Comparison of ENCODE assay signal across 1 cellular context in genomic region chr19:13150919-13151604, GRCh38.
TF ChIP-seq lines count a peak whose summit lies in the region.

No MANE protein-coding gene starts in this region.

TF ChIP-seq in HepG2, 621 proteins besides CTCF, POLR2A, EP300 and RAD21 (continues in another document):
- no peak for TF ChIP-seq ZNF280D (CRISPR knock-in tag; IDR thresholded peaks at IDR 0.05)
- TF ChIP-seq XRCC5 (optimal IDR thresholded peaks at IDR 0.05; ENCODE audit: low read length): no peak
- TF ChIP-seq JARID2 (CRISPR knock-in tag; IDR thresholded peaks at IDR 0.05; ENCODE audit: insufficient replicate concordance): peak; percentile 17
- no peak for TF ChIP-seq ZNF770 (CRISPR knock-in tag; IDR thresholded peaks at IDR 0.05)
- TF ChIP-seq DNMT3B (CRISPR knock-in tag; conservative IDR thresholded peaks at IDR 0.05): no peak
- TF ChIP-seq CREBL2 (CRISPR knock-in tag; IDR thresholded peaks at IDR 0.05; ENCODE audit: borderline replicate concordance): no peak
- TF ChIP-seq ZNF639 (CRISPR knock-in tag; conservative IDR thresholded peaks at IDR 0.05): no peak
- no peak for TF ChIP-seq ZNF232 (CRISPR knock-in tag; IDR thresholded peaks at IDR 0.05; ENCODE audit: borderline replicate concordance)
- no peak for TF ChIP-seq KLF16 (CRISPR knock-in tag; IDR thresholded peaks at IDR 0.05)
- TF ChIP-seq ZFP36L1 (CRISPR knock-in tag; IDR thresholded peaks at IDR 0.05): 0 out of 2 replicates have a peak, but pooled peaks have one; percentile 7
- no peak for TF ChIP-seq ZNF660 (CRISPR knock-in tag; IDR thresholded peaks at IDR 0.05; ENCODE audit: borderline replicate concordance, low read depth)
- TF ChIP-seq RBM22 (optimal IDR thresholded peaks at IDR 0.05; ENCODE audit: low read length): no peak
- TF ChIP-seq TRIM22 (IDR thresholded peaks at IDR 0.05): no peak
- no peak for TF ChIP-seq ZNF331 (CRISPR knock-in tag; IDR thresholded peaks at IDR 0.05)
- 0 out of 2 replicates have a peak, but pooled peaks have one; percentile 35 for TF ChIP-seq MAZ (IDR thresholded peaks at IDR 0.05; ENCODE audit: borderline replicate concordance, low read depth, low read length)
- no peak for TF ChIP-seq MAZ (CRISPR knock-in tag; IDR thresholded peaks at IDR 0.05; ENCODE audit: low read depth)
- no peak for TF ChIP-seq ZNF546 (CRISPR knock-in tag; conservative IDR thresholded peaks at IDR 0.05)
- 0 out of 2 replicates have a peak, but pooled peaks have one; percentile 25 for TF ChIP-seq MEF2D (CRISPR knock-in tag; IDR thresholded peaks at IDR 0.05)
- no peak for TF ChIP-seq ZBTB38 (CRISPR knock-in tag; IDR thresholded peaks at IDR 0.05)
- no peak for TF ChIP-seq YY1 (IDR thresholded peaks at IDR 0.05; ENCODE audit: insufficient read depth, insufficient replicate concordance, low read depth, low read length)
- TF ChIP-seq ZNF18 (CRISPR knock-in tag; IDR thresholded peaks at IDR 0.05; ENCODE audit: insufficient replicate concordance): peak; percentile 22
- TF ChIP-seq REST (IDR thresholded peaks at IDR 0.05; ENCODE audit: borderline replicate concordance in 1 of 2, low read depth in 1 of 2, low read length in 2 of 2): no peak
- TF ChIP-seq POLR2G (IDR thresholded peaks at IDR 0.05; ENCODE audit: low read depth, low read length): peak; percentile 11; the same call in 1 of the 2 replicates
- no peak for TF ChIP-seq ARID2 (CRISPR knock-in tag; IDR thresholded peaks at IDR 0.05; ENCODE audit: borderline replicate concordance)
- TF ChIP-seq SIX1 (CRISPR knock-in tag; IDR thresholded peaks at IDR 0.05; ENCODE audit: borderline replicate concordance): no peak
- TF ChIP-seq ZNF20 (CRISPR knock-in tag; IDR thresholded peaks at IDR 0.05): no peak
- no peak for TF ChIP-seq GTF3A (CRISPR knock-in tag; conservative IDR thresholded peaks at IDR 0.05)
- no peak for TF ChIP-seq TARDBP (CRISPR knock-in tag; IDR thresholded peaks at IDR 0.05)
- peak; percentile 45 for TF ChIP-seq AGO2 (optimal IDR thresholded peaks at IDR 0.05; ENCODE audit: low read depth, low read length)
- TF ChIP-seq SYNCRIP (IDR thresholded peaks at IDR 0.05; ENCODE audit: insufficient read depth, low read depth, low read length): no peak
- TF ChIP-seq HOXD1 (CRISPR knock-in tag; IDR thresholded peaks at IDR 0.05): no peak
- no peak for TF ChIP-seq SPEN (CRISPR knock-in tag; IDR thresholded peaks at IDR 0.05; ENCODE audit: low read depth)
- TF ChIP-seq RARG (CRISPR knock-in tag; IDR thresholded peaks at IDR 0.05; ENCODE audit: low read depth): 0 out of 2 replicates have a peak, but pooled peaks have one; percentile 19
- no peak for TF ChIP-seq ZNF234 (CRISPR knock-in tag; conservative IDR thresholded peaks at IDR 0.05)
- TF ChIP-seq ISX (CRISPR knock-in tag; conservative IDR thresholded peaks at IDR 0.05): no peak
- TF ChIP-seq RFXANK (CRISPR knock-in tag; IDR thresholded peaks at IDR 0.05): no peak
- no peak for TF ChIP-seq MTF1 (CRISPR knock-in tag; IDR thresholded peaks at IDR 0.05)
- TF ChIP-seq RFX3 (CRISPR knock-in tag; IDR thresholded peaks at IDR 0.05): no peak
- no peak for TF ChIP-seq MYC (CRISPR knock-in tag; IDR thresholded peaks at IDR 0.05; ENCODE audit: borderline replicate concordance)
- TF ChIP-seq ZNF256 (CRISPR knock-in tag; conservative IDR thresholded peaks at IDR 0.05): no peak
- TF ChIP-seq TSC22D2 (CRISPR knock-in tag; IDR thresholded peaks at IDR 0.05; ENCODE audit: borderline replicate concordance): no peak
- no peak for TF ChIP-seq CBX1 (IDR thresholded peaks at IDR 0.05; ENCODE audit: low read depth)
- TF ChIP-seq PAF1 (CRISPR knock-in tag; IDR thresholded peaks at IDR 0.05): no peak
- TF ChIP-seq ELF1 (CRISPR knock-in tag; IDR thresholded peaks at IDR 0.05): no peak
- TF ChIP-seq CCDC6 (CRISPR knock-in tag; IDR thresholded peaks at IDR 0.05): no peak
- TF ChIP-seq ZNF781 (CRISPR knock-in tag; IDR thresholded peaks at IDR 0.05; ENCODE audit: borderline replicate concordance, not compliant biosample characterization): no peak
- no peak for TF ChIP-seq ZFY (CRISPR knock-in tag; IDR thresholded peaks at IDR 0.05)
- TF ChIP-seq TBX2 (CRISPR knock-in tag; IDR thresholded peaks at IDR 0.05; ENCODE audit: borderline replicate concordance): no peak
- TF ChIP-seq GFI1 (CRISPR knock-in tag; IDR thresholded peaks at IDR 0.05; ENCODE audit: borderline replicate concordance): no peak
- no peak for TF ChIP-seq CHD4 (IDR thresholded peaks at IDR 0.05; ENCODE audit: borderline replicate concordance, low read length)
- TF ChIP-seq RXRB (CRISPR knock-in tag; IDR thresholded peaks at IDR 0.05; ENCODE audit: borderline replicate concordance): no peak
